ENCODE assay signal across 1 cellular context in genomic region chr4:15681372-15682339, GRCh38.
A peak's percentile ranks its signal among the peaks of the same experiment; 100 is the strongest.
TF ChIP-seq lines count a peak whose summit lies in the region.

Gene FAM200B (plus strand): TSS chr4:15681827. CDS start chr4:15686978, 5,151 bp downstream.

TF ChIP-seq in K562, 482 proteins besides CTCF, POLR2A, EP300 and RAD21 (continued from another document and continues in another):
- TF ChIP-seq ZNF318 (IDR thresholded peaks at IDR 0.05; ENCODE audit: borderline replicate concordance in 1 of 2, low read depth in 1 of 2) (peak in 1 of 2 experiments; percentile 28; a peak in 1 of 4 replicates), E2F6 (IDR thresholded peaks at IDR 0.05; ENCODE audit: borderline replicate concordance in 1 of 2, extremely low read depth in 1 of 2, insufficient read depth in 1 of 2, insufficient read length in 1 of 2, low read depth in 1 of 2, low read length in 1 of 2, poor library complexity in 1 of 2, severe bottlenecking in 1 of 2) (peak; percentile 36 to 40), VEZF1 (CRISPR knock-in tag; IDR thresholded peaks at IDR 0.05) (peak; percentile 82), ZBTB9 (CRISPR knock-in tag; IDR thresholded peaks at IDR 0.05) (no peak), ZNF274 (IDR thresholded peaks at IDR 0.05; ENCODE audit: borderline replicate concordance, low read depth, low read length) (no peak), SMAD4 (CRISPR knock-in tag; conservative IDR thresholded peaks at IDR 0.05) (no peak), KDM1A (IDR thresholded peaks at IDR 0.05) (no peak), CHD1 (IDR thresholded peaks at IDR 0.05; ENCODE audit: low read length) (peak; percentile 66), HBP1 (CRISPR knock-in tag; IDR thresholded peaks at IDR 0.05) (no peak), MCM7 (IDR thresholded peaks at IDR 0.05) (no peak), CCAR2 (IDR thresholded peaks at IDR 0.05; ENCODE audit: low read depth, low read length) (no peak), SP2 (IDR thresholded peaks at IDR 0.05; ENCODE audit: extremely low read depth, low read depth, low read length, poor library complexity, severe bottlenecking) (no peak), ZNF668 (CRISPR knock-in tag; IDR thresholded peaks at IDR 0.05) (no peak), CCNT2 (IDR thresholded peaks at IDR 0.05; ENCODE audit: borderline replicate concordance, extremely low read depth, insufficient read length, low read depth, low read length) (no peak), ZNF197 (CRISPR knock-in tag; IDR thresholded peaks at IDR 0.05; ENCODE audit: low read depth) (no peak), POLR2H (tag; IDR thresholded peaks at IDR 0.05; ENCODE audit: low read depth) (peak; percentile 81), SMAD1 (IDR thresholded peaks at IDR 0.05; ENCODE audit: low read depth, low read length, partially characterized antibody) (peak; percentile 84), ZNF253 (CRISPR knock-in tag; conservative IDR thresholded peaks at IDR 0.05) (no peak), SNRNP70 (optimal IDR thresholded peaks at IDR 0.05; ENCODE audit: low read depth, low read length) (no peak), HDAC8 (tag; IDR thresholded peaks at IDR 0.05) (no peak), GTF3C2 (IDR thresholded peaks at IDR 0.05; ENCODE audit: borderline replicate concordance, extremely low read depth, insufficient read length) (no peak), KDM5B (IDR thresholded peaks at IDR 0.05; ENCODE audit: insufficient replicate concordance, low read depth, low read length) (peak; percentile 85), THRB (CRISPR knock-in tag; conservative IDR thresholded peaks at IDR 0.05) (no peak), SMAD3 (CRISPR knock-in tag; conservative IDR thresholded peaks at IDR 0.05) (no peak; the same call in 1 of the 2 replicates), REST (CRISPR knock-in tag; IDR thresholded peaks at IDR 0.05; ENCODE audit: low read depth) (peak; percentile 20; the same call in 1 of the 2 replicates), PHTF2 (CRISPR knock-in tag; IDR thresholded peaks at IDR 0.05) (no peak), MYBL2 (IDR thresholded peaks at IDR 0.05; ENCODE audit: low read depth) (peak; percentile 97), MYBL2 (CRISPR knock-in tag; IDR thresholded peaks at IDR 0.05; ENCODE audit: borderline replicate concordance) (peak; percentile 96; the same call in 1 of the 2 replicates), ZNF324 (CRISPR knock-in tag; IDR thresholded peaks at IDR 0.05) (no peak), NR4A1 (CRISPR knock-in tag; IDR thresholded peaks at IDR 0.05) (0 out of 2 replicates have a peak, but pooled peaks have one; percentile 19), NR4A1 (tag; IDR thresholded peaks at IDR 0.05) (no peak), GABPA (tag; conservative IDR thresholded peaks at IDR 0.05; ENCODE audit: low read depth) (peak; percentile 91), HDAC1 (IDR thresholded peaks at IDR 0.05) (peak; percentile 15 to 92; a peak in 3 of 4 replicates), ZNF140 (CRISPR knock-in tag; IDR thresholded peaks at IDR 0.05) (no peak)
